Comparison of ENCODE assay signal across 1 cellular context in genomic region chr20:63553933-63554290, GRCh38.
A peak's percentile ranks its signal among the peaks of the same experiment; 100 is the strongest.
TF ChIP-seq lines count a peak whose summit lies in the region.

A gene with protein sequence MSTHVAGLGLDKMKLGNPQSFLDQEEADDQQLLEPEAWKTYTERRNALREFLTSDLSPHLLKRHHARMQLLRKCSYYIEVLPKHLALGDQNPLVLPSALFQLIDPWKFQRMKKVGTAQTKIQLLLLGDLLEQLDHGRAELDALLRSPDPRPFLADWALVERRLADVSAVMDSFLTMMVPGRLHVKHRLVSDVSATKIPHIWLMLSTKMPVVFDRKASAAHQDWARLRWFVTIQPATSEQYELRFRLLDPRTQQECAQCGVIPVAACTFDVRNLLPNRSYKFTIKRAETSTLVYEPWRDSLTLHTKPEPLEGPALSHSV (plus strand): TSS chr20:63554159. CDS start chr20:63555664, 1,505 bp downstream.

TF ChIP-seq in K562, 482 proteins besides CTCF, POLR2A, EP300 and RAD21 (continued from another document):
- TF ChIP-seq, protein P1, sequence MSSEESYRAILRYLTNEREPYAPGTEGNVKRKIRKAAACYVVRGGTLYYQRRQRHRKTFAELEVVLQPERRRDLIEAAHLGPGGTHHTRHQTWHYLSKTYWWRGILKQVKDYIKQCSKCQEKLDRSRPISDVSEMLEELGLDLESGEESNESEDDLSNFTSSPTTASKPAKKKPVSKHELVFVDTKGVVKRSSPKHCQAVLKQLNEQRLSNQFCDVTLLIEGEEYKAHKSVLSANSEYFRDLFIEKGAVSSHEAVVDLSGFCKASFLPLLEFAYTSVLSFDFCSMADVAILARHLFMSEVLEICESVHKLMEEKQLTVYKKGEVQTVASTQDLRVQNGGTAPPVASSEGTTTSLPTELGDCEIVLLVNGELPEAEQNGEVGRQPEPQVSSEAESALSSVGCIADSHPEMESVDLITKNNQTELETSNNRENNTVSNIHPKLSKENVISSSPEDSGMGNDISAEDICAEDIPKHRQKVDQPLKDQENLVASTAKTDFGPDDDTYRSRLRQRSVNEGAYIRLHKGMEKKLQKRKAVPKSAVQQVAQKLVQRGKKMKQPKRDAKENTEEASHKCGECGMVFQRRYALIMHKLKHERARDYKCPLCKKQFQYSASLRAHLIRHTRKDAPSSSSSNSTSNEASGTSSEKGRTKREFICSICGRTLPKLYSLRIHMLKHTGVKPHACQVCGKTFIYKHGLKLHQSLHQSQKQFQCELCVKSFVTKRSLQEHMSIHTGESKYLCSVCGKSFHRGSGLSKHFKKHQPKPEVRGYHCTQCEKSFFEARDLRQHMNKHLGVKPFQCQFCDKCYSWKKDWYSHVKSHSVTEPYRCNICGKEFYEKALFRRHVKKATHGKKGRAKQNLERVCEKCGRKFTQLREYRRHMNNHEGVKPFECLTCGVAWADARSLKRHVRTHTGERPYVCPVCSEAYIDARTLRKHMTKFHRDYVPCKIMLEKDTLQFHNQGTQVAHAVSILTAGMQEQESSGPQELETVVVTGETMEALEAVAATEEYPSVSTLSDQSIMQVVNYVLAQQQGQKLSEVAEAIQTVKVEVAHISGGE (CRISPR knock-in tag; IDR thresholded peaks at IDR 0.05), result peak in 1 of 3 experiments; percentile 43; a peak in 1 of 6 replicates
- TF ChIP-seq MAZ (CRISPR knock-in tag; conservative IDR thresholded peaks at IDR 0.05 in 1 of 2, IDR thresholded peaks at IDR 0.05 in 1 of 2), result peak in 1 of 2 experiments; percentile 28; a peak in 1 of 4 replicates
- no peak for TF ChIP-seq FOXK2 (conservative IDR thresholded peaks at IDR 0.05 in 1 of 2, IDR thresholded peaks at IDR 0.05 in 1 of 2; ENCODE audit: low read depth in 2 of 2)
- TF ChIP-seq, protein P2, sequence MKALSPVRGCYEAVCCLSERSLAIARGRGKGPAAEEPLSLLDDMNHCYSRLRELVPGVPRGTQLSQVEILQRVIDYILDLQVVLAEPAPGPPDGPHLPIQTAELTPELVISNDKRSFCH (CRISPR knock-in tag; IDR thresholded peaks at IDR 0.05), result no peak
- TF ChIP-seq, protein P2 (tag; IDR thresholded peaks at IDR 0.05), result no peak
- no peak for TF ChIP-seq TCF7 (IDR thresholded peaks at IDR 0.05; ENCODE audit: borderline replicate concordance)
- no peak for TF ChIP-seq RHOXF2B (CRISPR knock-in tag; conservative IDR thresholded peaks at IDR 0.05)
- TF ChIP-seq, protein P3, sequence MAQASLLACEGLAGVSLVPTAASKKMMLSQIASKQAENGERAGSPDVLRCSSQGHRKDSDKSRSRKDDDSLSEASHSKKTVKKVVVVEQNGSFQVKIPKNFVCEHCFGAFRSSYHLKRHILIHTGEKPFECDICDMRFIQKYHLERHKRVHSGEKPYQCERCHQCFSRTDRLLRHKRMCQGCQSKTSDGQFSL (CRISPR knock-in tag; IDR thresholded peaks at IDR 0.05), result no peak
- TF ChIP-seq, protein P3 (tag; IDR thresholded peaks at IDR 0.05), result no peak
- no peak for TF ChIP-seq EZH2 (IDR thresholded peaks at IDR 0.05; ENCODE audit: borderline replicate concordance, low read depth, low read length)
